16 cellular contexts compared by ENCODE assay signal in genomic region chr17:855594-855993, GRCh38.
"Had no signal": no experiment of that assay in that cellular context is flagged by ENCODE, and none has a peak within 500 bp of the region (broad histone marks: within the 10 kb centered on the region; RNA-seq: fewer than 3 reads in every experiment).

No MANE protein-coding gene starts in this region.

- H3K27me3 ChIP-seq: SJCRH30 had no signal

- H3K4me3 Mint-ChIP-seq: activated CD4-positive, alpha-beta memory T cell treated with anti-CD3 and anti-CD28 coated beads for 36 hours; activated naive CD8-positive, alpha-beta T cell treated with anti-CD3 and anti-CD28 coated beads, Interleukin-2, amount 10 ng/mL, durations not matched to agents 7 days and 5 days; activated T-cell treated with anti-CD3 and anti-CD28 coated beads, Interleukin-2, amount 50 U/mL, for 72 hours; effector memory CD8-positive, alpha-beta T cell; natural killer cell; T-helper 2 cell treated with Interferon-gamma antibody and Interleukin-4, amounts not matched to agents 5 μg/mL and 100 μg/mL, for 36 hours; type B pancreatic cell had no signal

- H3K9me3 Mint-ChIP-seq: activated CD4-positive, alpha-beta memory T cell treated with anti-CD3 and anti-CD28 coated beads for 36 hours; activated naive CD8-positive, alpha-beta T cell treated with anti-CD3 and anti-CD28 coated beads, Interleukin-2, amount 10 ng/mL, durations not matched to agents 7 days and 5 days; activated T-cell treated with anti-CD3 and anti-CD28 coated beads, Interleukin-2, amount 50 U/mL, for 72 hours; effector memory CD8-positive, alpha-beta T cell; natural killer cell; T-helper 2 cell treated with Interferon-gamma antibody and Interleukin-4, amounts not matched to agents 5 μg/mL and 100 μg/mL, for 36 hours; type B pancreatic cell had no signal

- H3K4me1 Mint-ChIP-seq: activated naive CD8-positive, alpha-beta T cell treated with anti-CD3 and anti-CD28 coated beads, Interleukin-2, amount 10 ng/mL, durations not matched to agents 7 days and 5 days; natural killer cell had no signal

- H3K36me3 Mint-ChIP-seq: activated CD4-positive, alpha-beta memory T cell treated with anti-CD3 and anti-CD28 coated beads for 36 hours; activated naive CD8-positive, alpha-beta T cell treated with anti-CD3 and anti-CD28 coated beads, Interleukin-2, amount 10 ng/mL, durations not matched to agents 7 days and 5 days; natural killer cell; type B pancreatic cell had no signal

- H3K4me3 ChIP-seq: mucosa of descending colon, SJCRH30, skin epidermis had no signal

- DNase-seq: activated CD4-positive, alpha-beta memory T cell treated with anti-CD3 and anti-CD28 coated beads for 36 hours; activated CD4-positive, CD25-positive, alpha-beta regulatory T cell treated with anti-CD3 and anti-CD28 coated beads, Interleukin-2, amount 50 U/mL, for 72 hours; activated gamma-delta T cell treated with Interleukin-2 at 50 U/mL for 16 hours; activated naive CD8-positive, alpha-beta T cell treated with anti-CD3 and anti-CD28 coated beads, Interleukin-2, amount 10 ng/mL, durations not matched to agents 7 days and 5 days; activated T-cell treated with anti-CD3 and anti-CD28 coated beads, Interleukin-2, amount 50 U/mL, for 72 hours; anterior cingulate cortex; caudate nucleus; cortex of kidney; effector memory CD8-positive, alpha-beta T cell; mucosa of descending colon; natural killer cell; occipital lobe; SJCRH30 had no signal

- H3K27ac Mint-ChIP-seq: activated CD4-positive, alpha-beta memory T cell treated with anti-CD3 and anti-CD28 coated beads for 36 hours; activated naive CD8-positive, alpha-beta T cell treated with anti-CD3 and anti-CD28 coated beads, Interleukin-2, amount 10 ng/mL, durations not matched to agents 7 days and 5 days; activated T-cell treated with anti-CD3 and anti-CD28 coated beads, Interleukin-2, amount 50 U/mL, for 72 hours; effector memory CD8-positive, alpha-beta T cell; natural killer cell; T-helper 2 cell treated with Interferon-gamma antibody and Interleukin-4, amounts not matched to agents 5 μg/mL and 100 μg/mL, for 36 hours; type B pancreatic cell had no signal

- H3K27ac ChIP-seq: SJCRH30 had no signal

- H3K27me3 Mint-ChIP-seq: activated naive CD8-positive, alpha-beta T cell treated with anti-CD3 and anti-CD28 coated beads, Interleukin-2, amount 10 ng/mL, durations not matched to agents 7 days and 5 days; type B pancreatic cell had no signal

- H3K36me3 ChIP-seq: SJCRH30 had no signal

- ATAC-seq: activated T-cell treated with anti-CD3 and anti-CD28 coated beads, Interleukin-2, amount 50 U/mL, for 72 hours; effector memory CD8-positive, alpha-beta T cell; mucosa of descending colon; natural killer cell had no signal

- H3K9me3 ChIP-seq: mucosa of descending colon, SJCRH30 had no signal
